24 cellular contexts compared by ENCODE assay signal in genomic region chrX:101639583-101639982, GRCh38. TPM values are rescaled to one million over a fixed set of nuclear protein-coding genes. Genes with fewer than 3 reads are reported as not detected.
DNase-seq lines count a peak whose midpoint lies in the region; ATAC-seq, FAIRE-seq and TF ChIP-seq lines count a peak whose summit lies in the region.
"Had no signal": no experiment of that assay in that cellular context is flagged by ENCODE, and none has a peak within 500 bp of the region (broad histone marks: within the 10 kb centered on the region; RNA-seq: fewer than 3 reads in every experiment).

No MANE protein-coding gene starts in this region.

- no peak overlapping the region for H4K91ac ChIP-seq in neuronal stem cell (ENCODE audit: low read depth, low read length, poor library complexity)
- no peak overlapping the region for H4K91ac ChIP-seq in mesenchymal stem cell (ENCODE audit: low read length)

- H3K4me3 Mint-ChIP-seq in T-helper 17 cell = no peak overlapping the region
- H3K4me3 Mint-ChIP-seq: CD14-positive monocyte; CD4-positive, alpha-beta memory T cell; CD4-positive, CD25-positive, alpha-beta regulatory T cell; CD8-positive, alpha-beta memory T cell had no signal

- no peaks in the 10 kb centered on the region for H4K20me1 ChIP-seq in K562 (replicated peaks; ENCODE audit: control insufficient read depth, insufficient read depth, low read length)
- H4K20me1 ChIP-seq: BLaER1 had no signal

- H3K27ac Mint-ChIP-seq in T-helper 17 cell = peak overlapping the region; percentile 66
- H3K27ac Mint-ChIP-seq: CD4-positive, alpha-beta memory T cell; CD8-positive, alpha-beta memory T cell had no signal

- FAIRE-seq in K562 (lab: Jason Lieb, UNC) = no peak
- FAIRE-seq: A204.1, G401.6 had no signal

- H3K4me3 ChIP-seq in K562 (no peak overlapping the region), neuronal stem cell (ENCODE audit: low read length in 2 of 2) (no peak overlapping the region), mesenchymal stem cell (ENCODE audit: insufficient read depth in 1 of 2, low read depth in 1 of 2, low read length in 2 of 2) (no peak overlapping the region), sigmoid colon (no peak overlapping the region)
- H3K4me3 ChIP-seq: BLaER1 had no signal

- H3K36me3 ChIP-seq in K562 (ENCODE audit: control insufficient read depth, insufficient read depth, low read length) (no peaks in the 10 kb centered on the region), neuronal stem cell (replicated peaks in 1 of 2; ENCODE audit: control insufficient read depth in 2 of 2, insufficient read depth in 2 of 2, low read length in 2 of 2) (no peaks in the 10 kb centered on the region), mesenchymal stem cell (ENCODE audit: control insufficient read depth in 1 of 2, insufficient read depth in 2 of 2, low read depth in 1 of 2, low read length in 2 of 2) (peaks cover 0 to 3% of the 10 kb centered on the region in 2 experiments), sigmoid colon (no peaks in the 10 kb centered on the region)
- H3K36me3 ChIP-seq: BE2C, BLaER1 had no signal

- H2BK5ac ChIP-seq in neuronal stem cell (ENCODE audit: low read length) (no peak overlapping the region), mesenchymal stem cell (ENCODE audit: low read depth, low read length, poor library complexity, severe bottlenecking) (no peak overlapping the region)

- BruUV-seq in K562 (replicated peaks; lab: Mats Ljungman, UMichigan) = no TSS peak

- H2AFZ ChIP-seq in K562 (ENCODE audit: low read depth, low read length) = no peak overlapping the region
- no peak overlapping the region for H2AFZ ChIP-seq in neuronal stem cell (ENCODE audit: low read length)
- no peak overlapping the region for H2AFZ ChIP-seq in mesenchymal stem cell (ENCODE audit: low read depth, low read length)

- H3K4me2 ChIP-seq in K562 (ENCODE audit: insufficient read depth, low read length) = no peak overlapping the region
- peak overlapping the region; percentile 11 for H3K4me2 ChIP-seq in neuronal stem cell (ENCODE audit: insufficient read depth, low read length, poor library complexity, severe bottlenecking)
- no peak overlapping the region for H3K4me2 ChIP-seq in mesenchymal stem cell (ENCODE audit: low read length, poor library complexity, severe bottlenecking)
- H3K4me2 ChIP-seq: BLaER1 had no signal

- TF ChIP-seq EP300 in K562 (IDR thresholded peaks at IDR 0.05; ENCODE audit: low read length) (no peak), sigmoid colon (IDR thresholded peaks at IDR 0.05) (no peak)

- H3K79me1 ChIP-seq in neuronal stem cell (ENCODE audit: low read depth, low read length) (no peaks in the 10 kb centered on the region), mesenchymal stem cell (replicated peaks; ENCODE audit: low read length, poor library complexity, severe bottlenecking) (no peaks in the 10 kb centered on the region)

- H3K9ac ChIP-seq in K562 (ENCODE audit: insufficient read depth in 1 of 2, low read depth in 2 of 2, low read length in 2 of 2) (no peak overlapping the region), neuronal stem cell (ENCODE audit: low read depth, low read length, poor library complexity) (no peak overlapping the region), mesenchymal stem cell (ENCODE audit: low read length) (no peak overlapping the region)
- H3K9ac ChIP-seq: BLaER1 had no signal

- POLR2A ChIA-PET in K562 (lab: Yijun Ruan, JAX) = no interaction called here

- H2AK5ac ChIP-seq in neuronal stem cell (ENCODE audit: low read depth, low read length) = no peak overlapping the region
- no peak overlapping the region for H2AK5ac ChIP-seq in mesenchymal stem cell (ENCODE audit: low read length, severe bottlenecking)

- H3K9me1 ChIP-seq in K562 (ENCODE audit: control insufficient read depth, insufficient read depth, low read length) = no peaks in the 10 kb centered on the region

- DNase-seq in T-helper 17 cell (no peak), K562 (ENCODE audit: extremely low read depth in 1 of 4, low spot score in 3 of 4) (no peak), neuronal stem cell (ENCODE audit: low spot score) (no peak), mesenchymal stem cell (no peak), sigmoid colon (no peak), DMS53 (lab: John Stamatoyannopoulos, UW) (no peak)
- DNase-seq: 8988T; ACHN; BE2C; C1 segment of cervical spinal cord; CD4-positive, alpha-beta memory T cell; CD4-positive, CD25-positive, alpha-beta regulatory T cell; CD8-positive, alpha-beta memory T cell; COR-L47; DMS 273 treated with DMSO at 0.1 percent for 48 hours; DMS153; DMS79 treated with DMSO at 0.1 percent for 48 hours; GF-D8 had no signal

- intact Hi-C loops in K562 (cut with micrococcal nuclease) = no loop called here
- intact Hi-C loops in sigmoid colon (cut with DNase I) = no loop called here

- H2BK120ac ChIP-seq in neuronal stem cell (ENCODE audit: low read depth, low read length) (no peak overlapping the region), mesenchymal stem cell (ENCODE audit: low read depth, low read length) (no peak overlapping the region)

- H4K8ac ChIP-seq in neuronal stem cell (ENCODE audit: low read depth, low read length) = no peak overlapping the region
- no peak overlapping the region for H4K8ac ChIP-seq in mesenchymal stem cell (ENCODE audit: low read length)

- no peak overlapping the region for H3K18ac ChIP-seq in neuronal stem cell (ENCODE audit: low read length)
- no peak overlapping the region for H3K18ac ChIP-seq in mesenchymal stem cell (ENCODE audit: low read depth in 1 of 2, low read length in 2 of 2)

- no peaks in the 10 kb centered on the region for H3K27me3 Mint-ChIP-seq in T-helper 17 cell
- H3K27me3 Mint-ChIP-seq: CD4-positive, alpha-beta memory T cell; CD4-positive, CD25-positive, alpha-beta regulatory T cell; CD8-positive, alpha-beta memory T cell had no signal

- TF ChIP-seq RAD21 in K562 (CRISPR knock-in tag; conservative IDR thresholded peaks at IDR 0.05 in 1 of 2, IDR thresholded peaks at IDR 0.05 in 1 of 2) = no peak

- H3K4me1 ChIP-seq in K562 (replicated peaks in 1 of 2; ENCODE audit: control insufficient read depth in 2 of 2, insufficient read depth in 2 of 2, low read length in 2 of 2) (no peaks in the 10 kb centered on the region), neuronal stem cell (ENCODE audit: control insufficient read depth in 2 of 2, insufficient read depth in 1 of 2, low read depth in 1 of 2, low read length in 2 of 2) (no peaks in the 10 kb centered on the region), mesenchymal stem cell (ENCODE audit: control insufficient read depth, insufficient read depth, low read depth, low read length) (no peaks in the 10 kb centered on the region), sigmoid colon (no peaks in the 10 kb centered on the region)
- H3K4me1 ChIP-seq: BE2C, BLaER1 had no signal

- H3K14ac ChIP-seq in neuronal stem cell (ENCODE audit: low read length) (no peak overlapping the region), mesenchymal stem cell (ENCODE audit: low read length in 2 of 2) (no peak overlapping the region)

- peaks cover 3% of the 10 kb centered on the region for H3K4me1 Mint-ChIP-seq in T-helper 17 cell
- H3K4me1 Mint-ChIP-seq: CD4-positive, alpha-beta memory T cell; CD4-positive, CD25-positive, alpha-beta regulatory T cell; CD8-positive, alpha-beta memory T cell had no signal

- H2BK15ac ChIP-seq in neuronal stem cell (ENCODE audit: low read length) = no peak overlapping the region
- H2BK15ac ChIP-seq in mesenchymal stem cell (ENCODE audit: low read depth, poor library complexity, severe bottlenecking) = no peak overlapping the region

- no peaks in the 10 kb centered on the region for H3K9me3 ChIP-seq in T-helper 17 cell (ENCODE audit: control insufficient read depth, low read length, poor library complexity, severe bottlenecking)
- H3K9me3 ChIP-seq in K562 (replicated peaks; ENCODE audit: control insufficient read depth, insufficient read depth, low read depth, low read length) = no peaks in the 10 kb centered on the region
- H3K9me3 ChIP-seq in neuronal stem cell (replicated peaks in 1 of 2; ENCODE audit: control insufficient read depth in 2 of 2, insufficient read depth in 1 of 2, low read depth in 1 of 2, low read length in 2 of 2) = no peaks in the 10 kb centered on the region
- no peaks in the 10 kb centered on the region for H3K9me3 ChIP-seq in mesenchymal stem cell (ENCODE audit: control insufficient read depth, low read length)
- H3K9me3 ChIP-seq in sigmoid colon = no peaks in the 10 kb centered on the region
- H3K9me3 ChIP-seq: BE2C, BLaER1 had no signal

- H3K36me3 Mint-ChIP-seq in T-helper 17 cell (ENCODE audit: low read depth) = peaks cover 5% of the 10 kb centered on the region
- H3K36me3 Mint-ChIP-seq: CD4-positive, alpha-beta memory T cell; CD4-positive, CD25-positive, alpha-beta regulatory T cell had no signal

- H3K23ac ChIP-seq in neuronal stem cell (ENCODE audit: low read depth, low read length, poor library complexity) (no peak overlapping the region), mesenchymal stem cell (ENCODE audit: low read length in 2 of 2) (no peak overlapping the region)

- no peaks in the 10 kb centered on the region for H3K79me2 ChIP-seq in K562 (ENCODE audit: control insufficient read depth, insufficient read depth, low read length)

- H3K4ac ChIP-seq in neuronal stem cell (ENCODE audit: low read length) (no peak overlapping the region), mesenchymal stem cell (ENCODE audit: low read depth in 1 of 2, low read length in 2 of 2) (no peak overlapping the region)

- in situ Hi-C loops in K562 (cut with MboI) = no loop called here

- TF ChIP-seq CTCF in K562 (IDR thresholded peaks at IDR 0.05 in 2 of 3, conservative IDR thresholded peaks at IDR 0.05 in 1 of 3; ENCODE audit: insufficient read depth in 2 of 3, low read depth in 1 of 3, low read length in 3 of 3) (no peak), sigmoid colon (IDR thresholded peaks at IDR 0.05) (no peak)

- H3K27me3 ChIP-seq in K562 (ENCODE audit: control insufficient read depth in 2 of 2, insufficient read depth in 2 of 2, low read length in 2 of 2) (no peaks in the 10 kb centered on the region), neuronal stem cell (ENCODE audit: control insufficient read depth in 3 of 3, insufficient read depth in 3 of 3, low read depth in 1 of 3, low read length in 3 of 3) (no peaks in the 10 kb centered on the region), mesenchymal stem cell (ENCODE audit: control insufficient read depth in 1 of 2, insufficient read depth in 1 of 2, low read length in 2 of 2) (peaks cover 0 to 5% of the 10 kb centered on the region in 2 experiments), sigmoid colon (no peaks in the 10 kb centered on the region)
- H3K27me3 ChIP-seq: BE2C, BLaER1 had no signal

- ATAC-seq in T-helper 17 cell (no peak), K562 (peak; percentile 42), GM18517 (IDR thresholded peaks at IDR 0.05; ENCODE audit: unreplicated experiment) (no peak)

- H2BK12ac ChIP-seq in neuronal stem cell (ENCODE audit: low read length) (no peak overlapping the region), mesenchymal stem cell (ENCODE audit: low read length in 2 of 2) (no peak overlapping the region)

- TF ChIP-seq POLR2A in GM19193 (IDR thresholded peaks at IDR 0.05; ENCODE audit: extremely low read depth, insufficient read depth, insufficient read length) (peak; percentile 22), K562 (conservative IDR thresholded peaks at IDR 0.05) (no peak), sigmoid colon (IDR thresholded peaks at IDR 0.05) (no peak)

- CTCF ChIA-PET in K562 (lab: Yijun Ruan, JAX; ENCODE audit: low intra/inter-chr PET ratio) = no interaction called here

- H3K27ac ChIP-seq in K562 (ENCODE audit: extremely low read depth, low read depth, low read length) = no peak overlapping the region
- no peak overlapping the region for H3K27ac ChIP-seq in neuronal stem cell (replicated peaks; ENCODE audit: low read length)
- H3K27ac ChIP-seq in mesenchymal stem cell (ENCODE audit: low read length, poor library complexity, severe bottlenecking) = no peak overlapping the region
- no peak overlapping the region for H3K27ac ChIP-seq in sigmoid colon
- H3K27ac ChIP-seq: BLaER1 had no signal

RNA-seq across cellular contexts. Expression of gene ARMCX3, which starts 16.6 kb away (rescaled TPM):
- total RNA-seq in T-helper 17 cell = 10 to 100 TPM; 47.5 to 49.9 TPM
- total RNA-seq in K562 (2011; cell fraction: chromatin; rRNA removed; ENCODE audit: low replicate concordance) = 35.5 and 41.0 TPM in 2 replicates
- 21.0 and 28.4 TPM in 2 replicates for total RNA-seq in K562 (2011; cell fraction: nucleolus; rRNA removed)
- 39.5 and 47.2 TPM in 2 replicates for total RNA-seq in K562 (2011; cell fraction: nucleoplasm; rRNA removed)
- total RNA-seq in K562 (2014; rRNA removed) = 9.7 and 11.8 TPM in 2 replicates
- total RNA-seq in K562 (2014; rRNA removed; fragmentation: Illumina TruSeq; extraction: Trizol) = 14.7 and 16.3 TPM in 2 replicates
- 13.4 and 14.4 TPM in 2 replicates for total RNA-seq in K562 (2015; rRNA removed; fragmentation: Illumina TruSeq; extraction: Trizol)
- total RNA-seq in K562 (2021) = 12.0 and 14.0 TPM in 2 replicates
- 19.4 and 23.6 TPM in 2 replicates for polyA plus RNA-seq in K562 (2011; rRNA removed)
- polyA plus RNA-seq in K562 (2011; cell fraction: cytosol; rRNA removed) = 6.9 and 13.7 TPM in 2 replicates
- polyA plus RNA-seq in K562 (2011; cell fraction: nucleus; rRNA removed) = 40.5 and 51.0 TPM in 2 replicates
- polyA plus RNA-seq in K562 (2012) = 15.8 and 33.7 TPM in 2 replicates
- 17.2 and 18.1 TPM in 2 replicates for polyA plus RNA-seq in K562 (2014; fragmentation: Illumina TruSeq; extraction: Trizol)
- polyA plus RNA-seq in K562 (2014; fragmentation: Nextera tagmentation; extraction: Ambion mirVana) = 1 to 10 TPM; 3.1 to 4.1 TPM
- 15.9 and 16.7 TPM in 2 replicates for polyA plus RNA-seq in K562 (2014; rRNA removed)
- polyA minus RNA-seq in K562 (2011; rRNA and poly(A)+ RNA removed) = 15.1 and 17.6 TPM in 2 replicates
- polyA minus RNA-seq in K562 (2011; cell fraction: cytosol; rRNA and poly(A)+ RNA removed) = 7.0 and 7.8 TPM in 2 replicates
- polyA minus RNA-seq in K562 (2011; cell fraction: nucleus; rRNA and poly(A)+ RNA removed) = 18.7 and 28.2 TPM in 2 replicates
- 46.5 TPM for polyA plus RNA-seq in neuronal stem cell (2013, experiment 1 of 2)
- 48.9 TPM for polyA plus RNA-seq in neuronal stem cell (2013, experiment 2 of 2)
- polyA plus RNA-seq in mesenchymal stem cell (2013, experiment 1 of 2) = 65.4 TPM
- polyA plus RNA-seq in mesenchymal stem cell (2013, experiment 2 of 2) = 64.8 TPM
- total RNA-seq in sigmoid colon = 10 to 100 TPM; 46.8 to 53.3 (median 50.8) TPM
- 10 to 100 TPM; 12.6 to 27.1 (median 14.3) TPM for polyA plus RNA-seq in sigmoid colon

RNA-seq across cellular contexts. Expression of gene ARMCX2, which starts 20.1 kb away (rescaled TPM):
- 1 to 10 TPM in 1 of 2 donors, under 1 TPM in 1; 0.55 to 1.4 TPM for total RNA-seq in T-helper 17 cell
- total RNA-seq in K562 (2011; cell fraction: chromatin; rRNA removed; ENCODE audit: low replicate concordance) = not detected in 2 replicates
- not detected in 2 replicates for total RNA-seq in K562 (2011; cell fraction: nucleolus; rRNA removed)
- total RNA-seq in K562 (2011; cell fraction: nucleoplasm; rRNA removed) = not detected in 2 replicates
- total RNA-seq in K562 (2014; rRNA removed) = 0.12 TPM in 1 of 2 replicates, not detected in the other
- not detected in 2 replicates for total RNA-seq in K562 (2014; rRNA removed; fragmentation: Illumina TruSeq; extraction: Trizol)
- total RNA-seq in K562 (2015; rRNA removed; fragmentation: Illumina TruSeq; extraction: Trizol) = 0.08 TPM in 1 of 2 replicates, not detected in the other
- 0.09 and 0.16 TPM in 2 replicates for total RNA-seq in K562 (2021)
- polyA plus RNA-seq in K562 (2011; rRNA removed) = not detected in 2 replicates
- not detected in 2 replicates for polyA plus RNA-seq in K562 (2011; cell fraction: cytosol; rRNA removed)
- polyA plus RNA-seq in K562 (2011; cell fraction: nucleus; rRNA removed) = not detected in 2 replicates
- polyA plus RNA-seq in K562 (2012) = 0.07 and 0.96 TPM in 2 replicates
- 0.07 TPM in 1 of 2 replicates, not detected in the other for polyA plus RNA-seq in K562 (2014; fragmentation: Illumina TruSeq; extraction: Trizol)
- under 1 TPM in 1 of 2 experiments, not detected in 1; 0.03 TPM for polyA plus RNA-seq in K562 (2014; fragmentation: Nextera tagmentation; extraction: Ambion mirVana)
- 0.63 TPM in 1 of 2 replicates, not detected in the other for polyA plus RNA-seq in K562 (2014; rRNA removed)
- polyA minus RNA-seq in K562 (2011; rRNA and poly(A)+ RNA removed) = not detected in 2 replicates
- polyA minus RNA-seq in K562 (2011; cell fraction: cytosol; rRNA and poly(A)+ RNA removed) = not detected in 2 replicates
- not detected in 2 replicates for polyA minus RNA-seq in K562 (2011; cell fraction: nucleus; rRNA and poly(A)+ RNA removed)
- 206 TPM for polyA plus RNA-seq in neuronal stem cell (2013, experiment 1 of 2)
- 205 TPM for polyA plus RNA-seq in neuronal stem cell (2013, experiment 2 of 2)
- 64.4 TPM for polyA plus RNA-seq in mesenchymal stem cell (2013, experiment 1 of 2)
- 66.8 TPM for polyA plus RNA-seq in mesenchymal stem cell (2013, experiment 2 of 2)
- 10 to 100 TPM; 29.1 to 43.3 (median 34.3) TPM for total RNA-seq in sigmoid colon
- 1 to 10 TPM; 1.8 to 9.8 (median 2.4) TPM for polyA plus RNA-seq in sigmoid colon

RNA-seq across cellular contexts. Expression of gene ARMCX6, which starts 21.8 kb away (rescaled TPM):
- total RNA-seq in T-helper 17 cell = 10 to 100 TPM; 34.0 to 47.8 TPM
- total RNA-seq in K562 (2011; cell fraction: chromatin; rRNA removed; ENCODE audit: low replicate concordance) = 15.3 and 21.9 TPM in 2 replicates
- 11.0 and 12.1 TPM in 2 replicates for total RNA-seq in K562 (2011; cell fraction: nucleolus; rRNA removed)
- total RNA-seq in K562 (2011; cell fraction: nucleoplasm; rRNA removed) = 14.4 and 17.1 TPM in 2 replicates
- 15.4 and 20.9 TPM in 2 replicates for total RNA-seq in K562 (2014; rRNA removed)
- total RNA-seq in K562 (2014; rRNA removed; fragmentation: Illumina TruSeq; extraction: Trizol) = 18.7 and 22.8 TPM in 2 replicates
- total RNA-seq in K562 (2015; rRNA removed; fragmentation: Illumina TruSeq; extraction: Trizol) = 17.6 and 22.1 TPM in 2 replicates
- total RNA-seq in K562 (2021) = 23.3 and 24.1 TPM in 2 replicates
- 29.2 and 32.9 TPM in 2 replicates for polyA plus RNA-seq in K562 (2011; rRNA removed)
- polyA plus RNA-seq in K562 (2011; cell fraction: cytosol; rRNA removed) = 15.8 and 17.6 TPM in 2 replicates
- 36.1 and 40.8 TPM in 2 replicates for polyA plus RNA-seq in K562 (2011; cell fraction: nucleus; rRNA removed)
- 23.2 and 35.3 TPM in 2 replicates for polyA plus RNA-seq in K562 (2012)
- 36.3 and 38.0 TPM in 2 replicates for polyA plus RNA-seq in K562 (2014; fragmentation: Illumina TruSeq; extraction: Trizol)
- polyA plus RNA-seq in K562 (2014; fragmentation: Nextera tagmentation; extraction: Ambion mirVana) = 10 to 100 TPM; 39.6 to 41.2 TPM
- polyA plus RNA-seq in K562 (2014; rRNA removed) = 24.6 and 34.3 TPM in 2 replicates
- polyA minus RNA-seq in K562 (2011; rRNA and poly(A)+ RNA removed) = 7.0 and 10.2 TPM in 2 replicates
- 1.4 and 4.3 TPM in 2 replicates for polyA minus RNA-seq in K562 (2011; cell fraction: cytosol; rRNA and poly(A)+ RNA removed)
- 4.6 and 8.7 TPM in 2 replicates for polyA minus RNA-seq in K562 (2011; cell fraction: nucleus; rRNA and poly(A)+ RNA removed)
- polyA plus RNA-seq in neuronal stem cell (2013, experiment 1 of 2) = 125 TPM
- 122 TPM for polyA plus RNA-seq in neuronal stem cell (2013, experiment 2 of 2)
- 132 TPM for polyA plus RNA-seq in mesenchymal stem cell (2013, experiment 1 of 2)
- 133 TPM for polyA plus RNA-seq in mesenchymal stem cell (2013, experiment 2 of 2)
- 10 to 100 TPM; 12.8 to 24.1 (median 18.5) TPM for total RNA-seq in sigmoid colon
- 10 to 100 TPM; 17.6 to 23.1 (median 22.2) TPM for polyA plus RNA-seq in sigmoid colon

Comparison
In these comparisons a context has a peak if more than half of its experiments do, and no peak if none do; other contexts are left out.
1. RNA of gene ARMCX2, which starts 20.1 kb away (total RNA-seq): 29.1 to 43.3 TPM in sigmoid colon; 0.55 to 1.4 TPM in T-helper 17 cell and 0.08 to 0.16 TPM in K562; every median in the first group is over 10 times any median in the second.